Comparison of ENCODE assay signal across 13 cellular contexts in the genomic region with DNA sequence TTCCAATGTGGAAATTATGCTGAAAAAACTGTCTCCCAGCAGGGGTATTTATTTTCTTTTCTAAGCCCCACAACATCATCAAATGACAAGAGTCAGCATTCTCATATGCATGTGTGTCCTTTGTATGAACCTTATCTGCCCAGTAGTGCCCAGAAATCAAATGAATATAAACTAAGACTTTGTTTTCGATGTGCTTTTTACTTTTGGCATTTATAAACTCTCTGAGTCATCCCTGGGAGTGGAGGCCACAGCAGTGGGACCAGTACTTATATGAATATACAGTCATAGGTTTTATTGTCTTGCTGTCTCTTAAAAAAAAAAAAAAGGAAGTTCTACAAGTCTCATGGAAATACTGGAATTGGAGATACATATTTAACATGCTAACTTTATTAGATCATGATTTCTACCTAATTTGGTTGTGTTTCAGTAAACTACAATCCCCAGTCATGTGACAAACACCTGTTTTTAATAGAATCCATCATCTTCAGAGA.
A peak's percentile ranks its signal among the peaks of the same experiment; 100 is the strongest.
DNase-seq lines count a peak whose midpoint lies in the region; ATAC-seq and TF ChIP-seq lines count a peak whose summit lies in the region.
"Had no signal": no experiment of that assay in that cellular context is flagged by ENCODE, and none has a peak within 500 bp of the region (broad histone marks: within the 10 kb centered on the region; RNA-seq: fewer than 3 reads in every experiment).

No MANE protein-coding gene starts in this region.

- peak overlapping the region; percentile 16 for H3K27ac ChIP-seq in RWPE2 (ENCODE audit: poor library complexity, severe bottlenecking)
- H3K27ac ChIP-seq: brain microvascular endothelial cell had no signal

- H3K4me3 Mint-ChIP-seq in activated CD8-positive, alpha-beta memory T cell treated with anti-CD3 and anti-CD28 coated beads, Interleukin-2, amount 10 ng/mL, durations not matched to agents 7 days and 5 days: no peak overlapping the region
- H3K4me3 Mint-ChIP-seq: activated T-cell treated with anti-CD3 and anti-CD28 coated beads, Interleukin-2, amount 50 U/mL, for 72 hours; CD8-positive, alpha-beta memory T cell had no signal

- H3K4me3 ChIP-seq in RWPE2 (ENCODE audit: severe bottlenecking) (no peak overlapping the region), epithelial cell of esophagus (ENCODE audit: low read length) (no peak overlapping the region)

- TF ChIP-seq CTCF in RWPE2 (IDR thresholded peaks at IDR 0.05; ENCODE audit: poor library complexity, severe bottlenecking): no peak
- TF ChIP-seq CTCF in epithelial cell of esophagus (IDR thresholded peaks at IDR 0.05; ENCODE audit: insufficient read depth, low read depth, low read length, missing control alignments): no peak

- no peaks in the 10 kb centered on the region for H3K9me3 Mint-ChIP-seq in activated CD8-positive, alpha-beta memory T cell treated with anti-CD3 and anti-CD28 coated beads, Interleukin-2, amount 10 ng/mL, durations not matched to agents 7 days and 5 days (ENCODE audit: low read depth)
- H3K9me3 Mint-ChIP-seq: activated T-cell treated with anti-CD3 and anti-CD28 coated beads, Interleukin-2, amount 50 U/mL, for 72 hours; CD8-positive, alpha-beta memory T cell had no signal

- peaks cover 24% of the 10 kb centered on the region for H3K36me3 ChIP-seq in RWPE2 (ENCODE audit: low read depth)
- H3K36me3 ChIP-seq: brain microvascular endothelial cell had no signal

- peaks cover 3% of the 10 kb centered on the region for H3K4me1 Mint-ChIP-seq in activated CD8-positive, alpha-beta memory T cell treated with anti-CD3 and anti-CD28 coated beads, Interleukin-2, amount 10 ng/mL, durations not matched to agents 7 days and 5 days
- H3K4me1 Mint-ChIP-seq: CD8-positive, alpha-beta memory T cell had no signal

- ATAC-seq in RWPE2 (ENCODE audit: low read depth) (peak; percentile 78), HG02588 (IDR thresholded peaks at IDR 0.05; ENCODE audit: unreplicated experiment) (no peak)
- no peak for ATAC-seq in activated CD8-positive, alpha-beta memory T cell treated with anti-CD3 and anti-CD28 coated beads, Interleukin-2, amount 10 ng/mL, durations not matched to agents 7 days and 5 days
- ATAC-seq: activated T-cell treated with anti-CD3 and anti-CD28 coated beads, Interleukin-2, amount 50 U/mL, for 72 hours; right cardiac atrium had no signal

- no peaks in the 10 kb centered on the region for H3K9me3 ChIP-seq in RWPE2 (ENCODE audit: severe bottlenecking)

- peak; percentile 40 for DNase-seq in GM04503 (ENCODE audit: low read depth)
- DNase-seq in RWPE2 (ENCODE audit: low spot score): no peak
- DNase-seq in epithelial cell of esophagus (ENCODE audit: low read depth): peak; percentile 64
- DNase-seq in renal cortical epithelial cell (ENCODE audit: low read depth): peak; percentile 51
- DNase-seq in activated CD8-positive, alpha-beta memory T cell treated with anti-CD3 and anti-CD28 coated beads, Interleukin-2, amount 10 ng/mL, durations not matched to agents 7 days and 5 days: no peak
- DNase-seq in anterior cingulate cortex (lab: John Stamatoyannopoulos, UW): no peak
- DNase-seq: activated CD4-positive, CD25-positive, alpha-beta regulatory T cell treated with anti-CD3 and anti-CD28 coated beads, Interleukin-2, amount 50 U/mL, for 72 hours; activated T-cell treated with anti-CD3 and anti-CD28 coated beads, Interleukin-2, amount 50 U/mL, for 72 hours; brain microvascular endothelial cell; CD8-positive, alpha-beta memory T cell; NCI-H2081; right cardiac atrium had no signal

- peaks cover under 1% of the 10 kb centered on the region for H3K36me3 Mint-ChIP-seq in activated CD8-positive, alpha-beta memory T cell treated with anti-CD3 and anti-CD28 coated beads, Interleukin-2, amount 10 ng/mL, durations not matched to agents 7 days and 5 days

- peaks cover 16% of the 10 kb centered on the region for H3K4me1 ChIP-seq in RWPE2 (ENCODE audit: insufficient read depth, poor library complexity, severe bottlenecking)

- no peak overlapping the region for H3K27ac Mint-ChIP-seq in activated CD8-positive, alpha-beta memory T cell treated with anti-CD3 and anti-CD28 coated beads, Interleukin-2, amount 10 ng/mL, durations not matched to agents 7 days and 5 days
- H3K27ac Mint-ChIP-seq: activated T-cell treated with anti-CD3 and anti-CD28 coated beads, Interleukin-2, amount 50 U/mL, for 72 hours; CD8-positive, alpha-beta memory T cell had no signal

- H3K27me3 Mint-ChIP-seq in activated CD8-positive, alpha-beta memory T cell treated with anti-CD3 and anti-CD28 coated beads, Interleukin-2, amount 10 ng/mL, durations not matched to agents 7 days and 5 days: no peaks in the 10 kb centered on the region
- H3K27me3 Mint-ChIP-seq: CD8-positive, alpha-beta memory T cell had no signal

- CTCF ChIA-PET in activated CD8-positive, alpha-beta memory T cell treated with anti-CD3 and anti-CD28 coated beads, Interleukin-2, amount 10 ng/mL, durations not matched to agents 7 days and 5 days (lab: Charles Lee): no interaction called here

- H3K27me3 ChIP-seq in RWPE2 (ENCODE audit: insufficient read depth, poor library complexity, severe bottlenecking): no peaks in the 10 kb centered on the region
- H3K27me3 ChIP-seq: brain microvascular endothelial cell had no signal

Comparison
In these comparisons a context has a peak if more than half of its experiments do, and no peak if none do; other contexts are left out.
1. DNase-seq: peak in GM04503 (single experiment), epithelial cell of esophagus (single experiment) and renal cortical epithelial cell (single experiment); none in RWPE2 (single experiment), activated CD8-positive, alpha-beta memory T cell treated with anti-CD3 and anti-CD28 coated beads, Interleukin-2, amount 10 ng/mL, durations not matched to agents 7 days and 5 days (single experiment) and anterior cingulate cortex (0 of 58).